ENCODE assay signal across 1 cellular context in the genomic region with DNA sequence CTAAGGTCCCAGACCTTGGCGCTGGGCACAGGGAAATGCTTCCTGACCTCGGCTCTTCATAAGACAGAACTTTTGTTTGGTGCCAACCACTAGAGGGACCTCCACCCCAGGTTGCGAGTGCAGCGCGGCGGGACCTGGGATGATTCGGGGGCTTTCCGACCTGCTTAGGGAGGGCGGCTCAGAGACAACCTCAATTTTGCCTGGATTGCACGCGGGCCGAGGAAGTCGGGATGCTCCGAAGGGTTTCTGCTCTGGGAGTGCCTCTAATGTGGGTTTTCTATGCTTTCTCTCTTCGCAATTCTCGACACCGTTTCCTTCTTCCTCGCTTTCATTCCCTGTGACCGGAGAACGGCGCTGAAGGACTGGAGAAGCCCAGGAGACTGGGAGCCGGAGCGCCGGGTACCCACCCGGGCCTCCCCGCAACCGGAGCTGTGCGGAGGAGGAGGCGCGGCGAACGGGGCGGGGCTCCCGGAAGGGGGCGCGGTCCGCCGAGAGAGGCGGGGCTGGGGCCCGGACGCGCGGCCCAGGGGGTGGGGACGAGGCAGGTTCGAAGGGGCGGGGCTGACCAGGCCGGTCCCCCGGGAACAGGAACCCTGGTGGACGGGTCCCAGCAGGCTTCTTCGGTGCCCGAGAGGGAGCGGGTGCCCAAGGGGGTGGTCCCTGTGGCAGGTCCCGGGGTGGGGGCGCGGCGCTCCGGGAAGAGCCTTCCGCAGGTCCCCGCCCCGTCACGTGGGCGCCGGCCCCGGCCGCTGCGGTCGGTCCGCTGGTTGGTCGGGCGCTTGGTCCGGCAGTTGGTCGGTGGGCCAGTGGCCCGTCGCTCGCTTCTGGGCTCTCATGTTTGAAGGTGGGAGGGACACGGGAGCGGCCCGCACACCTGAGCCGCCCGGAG.
TF ChIP-seq lines count a peak whose summit lies in the region.

A gene (plus strand): TSS at position 790 of the 889 bp plus-strand sequence. CDS start 35,477 bp downstream, outside the sequence.

TF ChIP-seq in K562, 482 proteins besides CTCF, POLR2A, EP300 and RAD21 (continued from another document and continues in another):
- TF ChIP-seq, protein P1, sequence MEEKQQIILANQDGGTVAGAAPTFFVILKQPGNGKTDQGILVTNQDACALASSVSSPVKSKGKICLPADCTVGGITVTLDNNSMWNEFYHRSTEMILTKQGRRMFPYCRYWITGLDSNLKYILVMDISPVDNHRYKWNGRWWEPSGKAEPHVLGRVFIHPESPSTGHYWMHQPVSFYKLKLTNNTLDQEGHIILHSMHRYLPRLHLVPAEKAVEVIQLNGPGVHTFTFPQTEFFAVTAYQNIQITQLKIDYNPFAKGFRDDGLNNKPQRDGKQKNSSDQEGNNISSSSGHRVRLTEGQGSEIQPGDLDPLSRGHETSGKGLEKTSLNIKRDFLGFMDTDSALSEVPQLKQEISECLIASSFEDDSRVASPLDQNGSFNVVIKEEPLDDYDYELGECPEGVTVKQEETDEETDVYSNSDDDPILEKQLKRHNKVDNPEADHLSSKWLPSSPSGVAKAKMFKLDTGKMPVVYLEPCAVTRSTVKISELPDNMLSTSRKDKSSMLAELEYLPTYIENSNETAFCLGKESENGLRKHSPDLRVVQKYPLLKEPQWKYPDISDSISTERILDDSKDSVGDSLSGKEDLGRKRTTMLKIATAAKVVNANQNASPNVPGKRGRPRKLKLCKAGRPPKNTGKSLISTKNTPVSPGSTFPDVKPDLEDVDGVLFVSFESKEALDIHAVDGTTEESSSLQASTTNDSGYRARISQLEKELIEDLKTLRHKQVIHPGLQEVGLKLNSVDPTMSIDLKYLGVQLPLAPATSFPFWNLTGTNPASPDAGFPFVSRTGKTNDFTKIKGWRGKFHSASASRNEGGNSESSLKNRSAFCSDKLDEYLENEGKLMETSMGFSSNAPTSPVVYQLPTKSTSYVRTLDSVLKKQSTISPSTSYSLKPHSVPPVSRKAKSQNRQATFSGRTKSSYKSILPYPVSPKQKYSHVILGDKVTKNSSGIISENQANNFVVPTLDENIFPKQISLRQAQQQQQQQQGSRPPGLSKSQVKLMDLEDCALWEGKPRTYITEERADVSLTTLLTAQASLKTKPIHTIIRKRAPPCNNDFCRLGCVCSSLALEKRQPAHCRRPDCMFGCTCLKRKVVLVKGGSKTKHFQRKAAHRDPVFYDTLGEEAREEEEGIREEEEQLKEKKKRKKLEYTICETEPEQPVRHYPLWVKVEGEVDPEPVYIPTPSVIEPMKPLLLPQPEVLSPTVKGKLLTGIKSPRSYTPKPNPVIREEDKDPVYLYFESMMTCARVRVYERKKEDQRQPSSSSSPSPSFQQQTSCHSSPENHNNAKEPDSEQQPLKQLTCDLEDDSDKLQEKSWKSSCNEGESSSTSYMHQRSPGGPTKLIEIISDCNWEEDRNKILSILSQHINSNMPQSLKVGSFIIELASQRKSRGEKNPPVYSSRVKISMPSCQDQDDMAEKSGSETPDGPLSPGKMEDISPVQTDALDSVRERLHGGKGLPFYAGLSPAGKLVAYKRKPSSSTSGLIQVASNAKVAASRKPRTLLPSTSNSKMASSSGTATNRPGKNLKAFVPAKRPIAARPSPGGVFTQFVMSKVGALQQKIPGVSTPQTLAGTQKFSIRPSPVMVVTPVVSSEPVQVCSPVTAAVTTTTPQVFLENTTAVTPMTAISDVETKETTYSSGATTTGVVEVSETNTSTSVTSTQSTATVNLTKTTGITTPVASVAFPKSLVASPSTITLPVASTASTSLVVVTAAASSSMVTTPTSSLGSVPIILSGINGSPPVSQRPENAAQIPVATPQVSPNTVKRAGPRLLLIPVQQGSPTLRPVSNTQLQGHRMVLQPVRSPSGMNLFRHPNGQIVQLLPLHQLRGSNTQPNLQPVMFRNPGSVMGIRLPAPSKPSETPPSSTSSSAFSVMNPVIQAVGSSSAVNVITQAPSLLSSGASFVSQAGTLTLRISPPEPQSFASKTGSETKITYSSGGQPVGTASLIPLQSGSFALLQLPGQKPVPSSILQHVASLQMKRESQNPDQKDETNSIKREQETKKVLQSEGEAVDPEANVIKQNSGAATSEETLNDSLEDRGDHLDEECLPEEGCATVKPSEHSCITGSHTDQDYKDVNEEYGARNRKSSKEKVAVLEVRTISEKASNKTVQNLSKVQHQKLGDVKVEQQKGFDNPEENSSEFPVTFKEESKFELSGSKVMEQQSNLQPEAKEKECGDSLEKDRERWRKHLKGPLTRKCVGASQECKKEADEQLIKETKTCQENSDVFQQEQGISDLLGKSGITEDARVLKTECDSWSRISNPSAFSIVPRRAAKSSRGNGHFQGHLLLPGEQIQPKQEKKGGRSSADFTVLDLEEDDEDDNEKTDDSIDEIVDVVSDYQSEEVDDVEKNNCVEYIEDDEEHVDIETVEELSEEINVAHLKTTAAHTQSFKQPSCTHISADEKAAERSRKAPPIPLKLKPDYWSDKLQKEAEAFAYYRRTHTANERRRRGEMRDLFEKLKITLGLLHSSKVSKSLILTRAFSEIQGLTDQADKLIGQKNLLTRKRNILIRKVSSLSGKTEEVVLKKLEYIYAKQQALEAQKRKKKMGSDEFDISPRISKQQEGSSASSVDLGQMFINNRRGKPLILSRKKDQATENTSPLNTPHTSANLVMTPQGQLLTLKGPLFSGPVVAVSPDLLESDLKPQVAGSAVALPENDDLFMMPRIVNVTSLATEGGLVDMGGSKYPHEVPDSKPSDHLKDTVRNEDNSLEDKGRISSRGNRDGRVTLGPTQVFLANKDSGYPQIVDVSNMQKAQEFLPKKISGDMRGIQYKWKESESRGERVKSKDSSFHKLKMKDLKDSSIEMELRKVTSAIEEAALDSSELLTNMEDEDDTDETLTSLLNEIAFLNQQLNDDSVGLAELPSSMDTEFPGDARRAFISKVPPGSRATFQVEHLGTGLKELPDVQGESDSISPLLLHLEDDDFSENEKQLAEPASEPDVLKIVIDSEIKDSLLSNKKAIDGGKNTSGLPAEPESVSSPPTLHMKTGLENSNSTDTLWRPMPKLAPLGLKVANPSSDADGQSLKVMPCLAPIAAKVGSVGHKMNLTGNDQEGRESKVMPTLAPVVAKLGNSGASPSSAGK (IDR thresholded peaks at IDR 0.05) = no peak
- TF ChIP-seq ARNT (IDR thresholded peaks at IDR 0.05) (no peak), EP400 (IDR thresholded peaks at IDR 0.05) (no peak; the same call in 1 of the 2 replicates), PHB2 (IDR thresholded peaks at IDR 0.05; ENCODE audit: low read depth) (no peak), CREM (IDR thresholded peaks at IDR 0.05; ENCODE audit: low read depth) (no peak), BCL6 (CRISPR knock-in tag; IDR thresholded peaks at IDR 0.05) (no peak), MYNN (IDR thresholded peaks at IDR 0.05) (no peak), MYNN (CRISPR knock-in tag; IDR thresholded peaks at IDR 0.05) (no peak), ELF4 (CRISPR knock-in tag; IDR thresholded peaks at IDR 0.05) (no peak), ZNF830 (CRISPR knock-in tag; IDR thresholded peaks at IDR 0.05) (no peak), CBFA2T2 (conservative IDR thresholded peaks at IDR 0.05) (peak; percentile 52), L3MBTL2 (IDR thresholded peaks at IDR 0.05) (0 out of 2 replicates have a peak, but pooled peaks have one; percentile 35), CBX3 (IDR thresholded peaks at IDR 0.05; ENCODE audit: borderline replicate concordance in 1 of 2, low read length in 2 of 2) (no peak), KLF10 (CRISPR knock-in tag; IDR thresholded peaks at IDR 0.05) (no peak), MAZ (CRISPR knock-in tag; conservative IDR thresholded peaks at IDR 0.05 in 1 of 2, IDR thresholded peaks at IDR 0.05 in 1 of 2) (peak; percentile 56 to 60; a peak in 3 of 4 replicates), TEAD1 (CRISPR knock-in tag; IDR thresholded peaks at IDR 0.05) (no peak), TAF15 (IDR thresholded peaks at IDR 0.05; ENCODE audit: low read depth, low read length) (no peak), SMAD3 (CRISPR knock-in tag; conservative IDR thresholded peaks at IDR 0.05) (no peak), SIRT6 (IDR thresholded peaks at IDR 0.05; ENCODE audit: low read depth, low read length) (no peak), CREBBP (IDR thresholded peaks at IDR 0.05; ENCODE audit: low read depth, low read length) (no peak), LARP7 (IDR thresholded peaks at IDR 0.05) (no peak), HDGF (IDR thresholded peaks at IDR 0.05) (no peak), STAG1 (CRISPR knock-in tag; IDR thresholded peaks at IDR 0.05; ENCODE audit: borderline replicate concordance) (no peak), ZNF77 (CRISPR knock-in tag; IDR thresholded peaks at IDR 0.05) (no peak), PCBP1 (IDR thresholded peaks at IDR 0.05; ENCODE audit: low read depth, low read length, poor library complexity, severe bottlenecking) (no peak), NR1H2 (CRISPR knock-in tag; IDR thresholded peaks at IDR 0.05) (no peak), FOXJ2 (tag; IDR thresholded peaks at IDR 0.05) (no peak), FOXA1 (IDR thresholded peaks at IDR 0.05; ENCODE audit: borderline replicate concordance) (no peak)
- TF ChIP-seq, protein P2, sequence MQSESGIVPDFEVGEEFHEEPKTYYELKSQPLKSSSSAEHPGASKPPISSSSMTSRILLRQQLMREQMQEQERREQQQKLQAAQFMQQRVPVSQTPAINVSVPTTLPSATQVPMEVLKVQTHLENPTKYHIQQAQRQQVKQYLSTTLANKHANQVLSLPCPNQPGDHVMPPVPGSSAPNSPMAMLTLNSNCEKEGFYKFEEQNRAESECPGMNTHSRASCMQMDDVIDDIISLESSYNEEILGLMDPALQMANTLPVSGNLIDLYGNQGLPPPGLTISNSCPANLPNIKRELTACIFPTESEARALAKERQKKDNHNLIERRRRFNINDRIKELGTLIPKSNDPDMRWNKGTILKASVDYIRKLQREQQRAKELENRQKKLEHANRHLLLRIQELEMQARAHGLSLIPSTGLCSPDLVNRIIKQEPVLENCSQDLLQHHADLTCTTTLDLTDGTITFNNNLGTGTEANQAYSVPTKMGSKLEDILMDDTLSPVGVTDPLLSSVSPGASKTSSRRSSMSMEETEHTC (IDR thresholded peaks at IDR 0.05) = no peak
- TF ChIP-seq, protein P3, sequence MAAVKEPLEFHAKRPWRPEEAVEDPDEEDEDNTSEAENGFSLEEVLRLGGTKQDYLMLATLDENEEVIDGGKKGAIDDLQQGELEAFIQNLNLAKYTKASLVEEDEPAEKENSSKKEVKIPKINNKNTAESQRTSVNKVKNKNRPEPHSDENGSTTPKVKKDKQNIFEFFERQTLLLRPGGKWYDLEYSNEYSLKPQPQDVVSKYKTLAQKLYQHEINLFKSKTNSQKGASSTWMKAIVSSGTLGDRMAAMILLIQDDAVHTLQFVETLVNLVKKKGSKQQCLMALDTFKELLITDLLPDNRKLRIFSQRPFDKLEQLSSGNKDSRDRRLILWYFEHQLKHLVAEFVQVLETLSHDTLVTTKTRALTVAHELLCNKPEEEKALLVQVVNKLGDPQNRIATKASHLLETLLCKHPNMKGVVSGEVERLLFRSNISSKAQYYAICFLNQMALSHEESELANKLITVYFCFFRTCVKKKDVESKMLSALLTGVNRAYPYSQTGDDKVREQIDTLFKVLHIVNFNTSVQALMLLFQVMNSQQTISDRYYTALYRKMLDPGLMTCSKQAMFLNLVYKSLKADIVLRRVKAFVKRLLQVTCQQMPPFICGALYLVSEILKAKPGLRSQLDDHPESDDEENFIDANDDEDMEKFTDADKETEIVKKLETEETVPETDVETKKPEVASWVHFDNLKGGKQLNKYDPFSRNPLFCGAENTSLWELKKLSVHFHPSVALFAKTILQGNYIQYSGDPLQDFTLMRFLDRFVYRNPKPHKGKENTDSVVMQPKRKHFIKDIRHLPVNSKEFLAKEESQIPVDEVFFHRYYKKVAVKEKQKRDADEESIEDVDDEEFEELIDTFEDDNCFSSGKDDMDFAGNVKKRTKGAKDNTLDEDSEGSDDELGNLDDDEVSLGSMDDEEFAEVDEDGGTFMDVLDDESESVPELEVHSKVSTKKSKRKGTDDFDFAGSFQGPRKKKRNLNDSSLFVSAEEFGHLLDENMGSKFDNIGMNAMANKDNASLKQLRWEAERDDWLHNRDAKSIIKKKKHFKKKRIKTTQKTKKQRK (IDR thresholded peaks at IDR 0.05; ENCODE audit: borderline replicate concordance, low read depth, low read length) = no peak
- TF ChIP-seq, protein P4, sequence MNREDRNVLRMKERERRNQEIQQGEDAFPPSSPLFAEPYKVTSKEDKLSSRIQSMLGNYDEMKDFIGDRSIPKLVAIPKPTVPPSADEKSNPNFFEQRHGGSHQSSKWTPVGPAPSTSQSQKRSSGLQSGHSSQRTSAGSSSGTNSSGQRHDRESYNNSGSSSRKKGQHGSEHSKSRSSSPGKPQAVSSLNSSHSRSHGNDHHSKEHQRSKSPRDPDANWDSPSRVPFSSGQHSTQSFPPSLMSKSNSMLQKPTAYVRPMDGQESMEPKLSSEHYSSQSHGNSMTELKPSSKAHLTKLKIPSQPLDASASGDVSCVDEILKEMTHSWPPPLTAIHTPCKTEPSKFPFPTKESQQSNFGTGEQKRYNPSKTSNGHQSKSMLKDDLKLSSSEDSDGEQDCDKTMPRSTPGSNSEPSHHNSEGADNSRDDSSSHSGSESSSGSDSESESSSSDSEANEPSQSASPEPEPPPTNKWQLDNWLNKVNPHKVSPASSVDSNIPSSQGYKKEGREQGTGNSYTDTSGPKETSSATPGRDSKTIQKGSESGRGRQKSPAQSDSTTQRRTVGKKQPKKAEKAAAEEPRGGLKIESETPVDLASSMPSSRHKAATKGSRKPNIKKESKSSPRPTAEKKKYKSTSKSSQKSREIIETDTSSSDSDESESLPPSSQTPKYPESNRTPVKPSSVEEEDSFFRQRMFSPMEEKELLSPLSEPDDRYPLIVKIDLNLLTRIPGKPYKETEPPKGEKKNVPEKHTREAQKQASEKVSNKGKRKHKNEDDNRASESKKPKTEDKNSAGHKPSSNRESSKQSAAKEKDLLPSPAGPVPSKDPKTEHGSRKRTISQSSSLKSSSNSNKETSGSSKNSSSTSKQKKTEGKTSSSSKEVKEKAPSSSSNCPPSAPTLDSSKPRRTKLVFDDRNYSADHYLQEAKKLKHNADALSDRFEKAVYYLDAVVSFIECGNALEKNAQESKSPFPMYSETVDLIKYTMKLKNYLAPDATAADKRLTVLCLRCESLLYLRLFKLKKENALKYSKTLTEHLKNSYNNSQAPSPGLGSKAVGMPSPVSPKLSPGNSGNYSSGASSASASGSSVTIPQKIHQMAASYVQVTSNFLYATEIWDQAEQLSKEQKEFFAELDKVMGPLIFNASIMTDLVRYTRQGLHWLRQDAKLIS (CRISPR knock-in tag; IDR thresholded peaks at IDR 0.05) = no peak
- TF ChIP-seq, protein P5, sequence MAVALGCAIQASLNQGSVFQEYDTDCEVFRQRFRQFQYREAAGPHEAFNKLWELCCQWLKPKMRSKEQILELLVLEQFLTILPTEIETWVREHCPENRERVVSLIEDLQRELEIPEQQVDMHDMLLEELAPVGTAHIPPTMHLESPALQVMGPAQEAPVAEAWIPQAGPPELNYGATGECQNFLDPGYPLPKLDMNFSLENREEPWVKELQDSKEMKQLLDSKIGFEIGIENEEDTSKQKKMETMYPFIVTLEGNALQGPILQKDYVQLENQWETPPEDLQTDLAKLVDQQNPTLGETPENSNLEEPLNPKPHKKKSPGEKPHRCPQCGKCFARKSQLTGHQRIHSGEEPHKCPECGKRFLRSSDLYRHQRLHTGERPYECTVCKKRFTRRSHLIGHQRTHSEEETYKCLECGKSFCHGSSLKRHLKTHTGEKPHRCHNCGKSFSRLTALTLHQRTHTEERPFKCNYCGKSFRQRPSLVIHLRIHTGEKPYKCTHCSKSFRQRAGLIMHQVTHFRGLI (CRISPR knock-in tag; IDR thresholded peaks at IDR 0.05) = no peak
